Comparison of ENCODE assay signal across 24 cellular contexts in the genomic region with DNA sequence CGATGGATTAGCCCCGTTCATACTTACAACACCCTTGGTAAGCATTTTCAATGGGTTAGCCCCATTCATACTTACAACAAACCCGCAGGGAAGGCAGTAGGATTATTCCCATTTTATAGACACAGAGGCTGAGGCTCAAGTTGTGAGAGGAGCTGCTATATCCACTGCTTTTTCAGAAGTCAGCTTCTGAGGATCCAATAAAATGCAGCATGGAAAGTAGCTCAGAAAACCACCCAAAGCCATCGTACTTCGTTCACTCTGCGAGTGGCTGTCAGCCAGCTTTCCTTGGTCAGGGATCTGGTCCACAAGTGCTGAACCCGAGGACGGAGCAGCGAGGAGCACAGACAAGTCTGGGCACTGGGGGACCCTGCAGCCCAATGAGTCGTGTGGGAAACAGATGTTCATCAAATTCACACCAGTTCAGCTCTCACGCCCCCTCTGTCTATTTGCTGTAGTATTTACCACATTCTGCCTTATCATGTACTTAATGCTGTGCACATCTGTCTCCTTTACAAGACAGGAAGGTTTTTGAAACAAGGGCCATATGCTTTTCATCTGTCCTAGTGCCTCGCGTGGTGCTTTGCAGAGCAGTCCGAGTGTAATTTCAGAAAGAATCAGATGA.
DNase-seq lines count a peak whose midpoint lies in the region; ATAC-seq, FAIRE-seq and TF ChIP-seq lines count a peak whose summit lies in the region.
"Had no signal": no experiment of that assay in that cellular context is flagged by ENCODE, and none has a peak within 500 bp of the region (broad histone marks: within the 10 kb centered on the region; RNA-seq: fewer than 3 reads in every experiment).

No MANE protein-coding gene starts in this region.

- H3K9me3 Mint-ChIP-seq in endothelial cell (ENCODE audit: unreplicated experiment), result no peaks in the 10 kb centered on the region
- H3K9me3 Mint-ChIP-seq in WTC11, result no peaks in the 10 kb centered on the region
- H3K9me3 Mint-ChIP-seq: activated CD4-positive, alpha-beta T cell treated with anti-CD3 and anti-CD28 coated beads, Interleukin-2, amount 10 ng/mL, durations not matched to agents 7 days and 5 days; activated naive CD4-positive, alpha-beta T cell treated with anti-CD3 and anti-CD28 coated beads for 36 hours; activated T-cell treated with anti-CD3 and anti-CD28 coated beads, Interleukin-2, amount 50 U/mL, for 72 hours; CD8-positive, alpha-beta memory T cell; memory B cell had no signal

- H3K4me1 Mint-ChIP-seq in endothelial cell (ENCODE audit: unreplicated experiment), result no peaks in the 10 kb centered on the region
- peaks cover 4% of the 10 kb centered on the region; the same call in 1 of the 2 replicates for H3K4me1 Mint-ChIP-seq in WTC11
- H3K4me1 Mint-ChIP-seq: IgD-negative memory B cell, memory B cell had no signal

- H3K9me3 ChIP-seq in RWPE2 (ENCODE audit: severe bottlenecking), result no peaks in the 10 kb centered on the region
- H3K9me3 ChIP-seq: colonic mucosa, psoas muscle had no signal

- no peak overlapping the region for H3K4me3 ChIP-seq in AG10803 (ENCODE audit: low read length)
- no peak overlapping the region for H3K4me3 ChIP-seq in RWPE2 (ENCODE audit: severe bottlenecking)
- H3K4me3 ChIP-seq: colonic mucosa, psoas muscle had no signal

- H3K27ac ChIP-seq in RWPE2 (ENCODE audit: poor library complexity, severe bottlenecking) (no peak overlapping the region), foreskin keratinocyte (no peak overlapping the region)
- H3K27ac ChIP-seq: colonic mucosa, psoas muscle had no signal

- no peaks in the 10 kb centered on the region for H3K4me1 ChIP-seq in RWPE2 (ENCODE audit: insufficient read depth, poor library complexity, severe bottlenecking)
- no peaks in the 10 kb centered on the region for H3K4me1 ChIP-seq in foreskin keratinocyte
- H3K4me1 ChIP-seq: colonic mucosa, psoas muscle had no signal

- H3K27me3 Mint-ChIP-seq in endothelial cell (ENCODE audit: unreplicated experiment) (peaks cover 3% of the 10 kb centered on the region), WTC11 (ENCODE audit: low read depth) (peaks cover 26% of the 10 kb centered on the region)
- H3K27me3 Mint-ChIP-seq: B cell, IgD-negative memory B cell had no signal

- no peak overlapping the region for H3K27ac Mint-ChIP-seq in endothelial cell (ENCODE audit: unreplicated experiment)
- no peak overlapping the region for H3K27ac Mint-ChIP-seq in WTC11
- H3K27ac Mint-ChIP-seq: activated CD4-positive, alpha-beta T cell treated with anti-CD3 and anti-CD28 coated beads, Interleukin-2, amount 10 ng/mL, durations not matched to agents 7 days and 5 days; activated naive CD4-positive, alpha-beta T cell treated with anti-CD3 and anti-CD28 coated beads for 36 hours; activated T-cell treated with anti-CD3 and anti-CD28 coated beads, Interleukin-2, amount 50 U/mL, for 72 hours; B cell; CD8-positive, alpha-beta memory T cell; memory B cell; T-helper 17 cell had no signal

- POLR2A ChIA-PET in WTC11 (lab: Charles Lee), result no interaction called here

- H3K27me3 ChIP-seq in RWPE2 (ENCODE audit: insufficient read depth, poor library complexity, severe bottlenecking) (peaks cover 28% of the 10 kb centered on the region), foreskin keratinocyte (peaks cover 38% of the 10 kb centered on the region)
- H3K27me3 ChIP-seq: colonic mucosa had no signal

- ATAC-seq in RWPE2 (ENCODE audit: low read depth) (no peak), foreskin keratinocyte (peak; percentile 22), WTC11 (no peak)
- ATAC-seq: activated T-cell treated with anti-CD3 and anti-CD28 coated beads, Interleukin-2, amount 50 U/mL, for 72 hours; left cardiac atrium; psoas muscle; T-helper 17 cell had no signal

- no peaks in the 10 kb centered on the region for H3K36me3 ChIP-seq in RWPE2 (ENCODE audit: low read depth)
- H3K36me3 ChIP-seq: colonic mucosa had no signal

- H3K4me3 Mint-ChIP-seq in endothelial cell (ENCODE audit: unreplicated experiment) (no peak overlapping the region), WTC11 (no peak overlapping the region)
- H3K4me3 Mint-ChIP-seq: activated CD4-positive, alpha-beta T cell treated with anti-CD3 and anti-CD28 coated beads, Interleukin-2, amount 10 ng/mL, durations not matched to agents 7 days and 5 days; activated naive CD4-positive, alpha-beta T cell treated with anti-CD3 and anti-CD28 coated beads for 36 hours; activated T-cell treated with anti-CD3 and anti-CD28 coated beads, Interleukin-2, amount 50 U/mL, for 72 hours; B cell; CD8-positive, alpha-beta memory T cell; IgD-negative memory B cell; memory B cell; T-helper 17 cell had no signal

- FAIRE-seq in HTR-8/SVneo (lab: Jason Lieb, UNC), result peak; percentile 63

- DNase-seq in AG10803 (ENCODE audit: low read depth) (peak; percentile 33), HTR-8/SVneo (ENCODE audit: insufficient read length, low spot score) (no peak), RWPE2 (ENCODE audit: low spot score) (peak; percentile 72), foreskin keratinocyte (no peak), HuH-7.5 (ENCODE audit: low spot score) (no peak), endothelial cell (ENCODE audit: low spot score) (no peak), inferior parietal cortex (ENCODE audit: extremely low spot score) (no peak), WTC11 (ENCODE audit: low spot score) (no peak)
- DNase-seq: activated CD4-positive, alpha-beta T cell treated with anti-CD3 and anti-CD28 coated beads, Interleukin-2, amount 10 ng/mL, durations not matched to agents 7 days and 5 days; activated naive CD4-positive, alpha-beta T cell treated with anti-CD3 and anti-CD28 coated beads for 36 hours; activated T-cell treated with anti-CD3 and anti-CD28 coated beads, Interleukin-2, amount 50 U/mL, for 72 hours; amniotic stem cell; CD8-positive, alpha-beta memory T cell; colonic mucosa; DMS53; H7; left cardiac atrium; NCI-H69; psoas muscle; T-helper 17 cell; trophoblast cell had no signal

- H3K36me3 Mint-ChIP-seq in endothelial cell (ENCODE audit: low read depth, unreplicated experiment), result no peaks in the 10 kb centered on the region
- no peaks in the 10 kb centered on the region for H3K36me3 Mint-ChIP-seq in WTC11
- H3K36me3 Mint-ChIP-seq: CD8-positive, alpha-beta memory T cell; IgD-negative memory B cell; memory B cell had no signal

- TF ChIP-seq CTCF in AG10803 (conservative IDR thresholded peaks at IDR 0.05; ENCODE audit: low read length), result peak; percentile 20; the same call in 1 of the 2 replicates
- no peak for TF ChIP-seq CTCF in RWPE2 (IDR thresholded peaks at IDR 0.05; ENCODE audit: poor library complexity, severe bottlenecking)
- TF ChIP-seq CTCF in foreskin keratinocyte (conservative IDR thresholded peaks at IDR 0.05), result peak; percentile 24
- no peak for TF ChIP-seq CTCF in endothelial cell (IDR thresholded peaks at IDR 0.05; ENCODE audit: unreplicated experiment)
- no peak for TF ChIP-seq CTCF in WTC11 (IDR thresholded peaks at IDR 0.05)

- CTCF ChIA-PET in WTC11 (lab: Charles Lee), result interaction anchor here (0.7 to 2.4 kb wide), 5 partner anchors 9 to 165 kb away, joined by 3 to 8 read pairs (median 3); no protein-coding TSS in a partner anchor

TF ChIP-seq in WTC11, 78 proteins besides CTCF, POLR2A, EP300 and RAD21 (continues in another document):
- no peak for TF ChIP-seq MXD4 (CRISPR knock-in tag; IDR thresholded peaks at IDR 0.05; ENCODE audit: borderline replicate concordance)
- TF ChIP-seq, protein P1, sequence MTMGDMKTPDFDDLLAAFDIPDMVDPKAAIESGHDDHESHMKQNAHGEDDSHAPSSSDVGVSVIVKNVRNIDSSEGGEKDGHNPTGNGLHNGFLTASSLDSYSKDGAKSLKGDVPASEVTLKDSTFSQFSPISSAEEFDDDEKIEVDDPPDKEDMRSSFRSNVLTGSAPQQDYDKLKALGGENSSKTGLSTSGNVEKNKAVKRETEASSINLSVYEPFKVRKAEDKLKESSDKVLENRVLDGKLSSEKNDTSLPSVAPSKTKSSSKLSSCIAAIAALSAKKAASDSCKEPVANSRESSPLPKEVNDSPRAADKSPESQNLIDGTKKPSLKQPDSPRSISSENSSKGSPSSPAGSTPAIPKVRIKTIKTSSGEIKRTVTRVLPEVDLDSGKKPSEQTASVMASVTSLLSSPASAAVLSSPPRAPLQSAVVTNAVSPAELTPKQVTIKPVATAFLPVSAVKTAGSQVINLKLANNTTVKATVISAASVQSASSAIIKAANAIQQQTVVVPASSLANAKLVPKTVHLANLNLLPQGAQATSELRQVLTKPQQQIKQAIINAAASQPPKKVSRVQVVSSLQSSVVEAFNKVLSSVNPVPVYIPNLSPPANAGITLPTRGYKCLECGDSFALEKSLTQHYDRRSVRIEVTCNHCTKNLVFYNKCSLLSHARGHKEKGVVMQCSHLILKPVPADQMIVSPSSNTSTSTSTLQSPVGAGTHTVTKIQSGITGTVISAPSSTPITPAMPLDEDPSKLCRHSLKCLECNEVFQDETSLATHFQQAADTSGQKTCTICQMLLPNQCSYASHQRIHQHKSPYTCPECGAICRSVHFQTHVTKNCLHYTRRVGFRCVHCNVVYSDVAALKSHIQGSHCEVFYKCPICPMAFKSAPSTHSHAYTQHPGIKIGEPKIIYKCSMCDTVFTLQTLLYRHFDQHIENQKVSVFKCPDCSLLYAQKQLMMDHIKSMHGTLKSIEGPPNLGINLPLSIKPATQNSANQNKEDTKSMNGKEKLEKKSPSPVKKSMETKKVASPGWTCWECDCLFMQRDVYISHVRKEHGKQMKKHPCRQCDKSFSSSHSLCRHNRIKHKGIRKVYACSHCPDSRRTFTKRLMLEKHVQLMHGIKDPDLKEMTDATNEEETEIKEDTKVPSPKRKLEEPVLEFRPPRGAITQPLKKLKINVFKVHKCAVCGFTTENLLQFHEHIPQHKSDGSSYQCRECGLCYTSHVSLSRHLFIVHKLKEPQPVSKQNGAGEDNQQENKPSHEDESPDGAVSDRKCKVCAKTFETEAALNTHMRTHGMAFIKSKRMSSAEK (CRISPR knock-in tag; IDR thresholded peaks at IDR 0.05; ENCODE audit: borderline replicate concordance), result no peak
- TF ChIP-seq IRF2 (CRISPR knock-in tag; IDR thresholded peaks at IDR 0.05; ENCODE audit: borderline replicate concordance, low read depth), result no peak

Comparison
In these comparisons a context has a peak if more than half of its experiments do, and no peak if none do; other contexts are left out.
1. DNase-seq: peak in AG10803 (single experiment) and RWPE2 (single experiment); none in HTR-8/SVneo (single experiment), foreskin keratinocyte (0 of 2), HuH-7.5 (single experiment), endothelial cell (single experiment), inferior parietal cortex (single experiment) and WTC11 (single experiment).
2. CTCF ChIP-seq: peak in AG10803 (single experiment) and foreskin keratinocyte (single experiment); none in RWPE2 (single experiment), endothelial cell (single experiment) and WTC11 (single experiment).